1 cellular context compared by ENCODE assay signal in the genomic region with DNA sequence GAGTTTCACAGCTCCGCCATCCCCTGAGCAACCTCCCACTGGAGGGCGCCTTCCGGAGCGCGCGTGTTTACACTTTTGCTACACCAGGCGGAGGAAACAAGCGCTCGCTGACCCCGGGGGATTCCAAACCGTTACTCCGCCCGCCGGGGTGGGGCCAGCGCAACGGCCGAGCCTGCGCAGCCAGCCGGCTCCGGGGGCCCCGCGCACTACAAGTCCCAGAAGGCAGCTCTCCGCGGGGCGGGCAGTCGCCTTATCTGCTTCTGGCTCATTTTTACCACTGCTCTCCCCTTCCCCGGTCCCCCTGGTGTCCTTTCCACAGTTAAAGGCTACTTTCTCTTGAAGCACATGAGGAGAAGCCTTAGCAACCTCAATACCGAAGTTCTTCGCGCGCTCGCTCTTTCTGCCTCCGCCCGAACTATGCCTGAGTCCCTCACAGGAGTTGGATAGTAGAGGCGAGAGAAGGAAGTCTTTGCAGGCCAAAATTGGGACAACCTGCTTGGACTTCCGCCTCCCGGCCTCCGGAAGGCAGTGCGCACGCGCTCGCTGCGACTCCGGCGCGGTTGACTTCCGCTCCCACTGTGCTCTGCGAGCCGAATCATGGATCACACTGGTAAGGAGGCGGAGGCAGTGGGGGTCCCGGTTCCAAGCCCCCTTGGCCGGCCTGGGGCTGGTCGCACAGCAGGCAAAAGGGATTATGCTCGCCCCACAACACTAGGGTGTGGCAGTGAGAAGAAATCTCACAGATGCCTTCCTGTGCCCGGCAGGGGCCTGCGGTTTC.
TF ChIP-seq lines count a peak whose summit lies in the region.

A gene with protein sequence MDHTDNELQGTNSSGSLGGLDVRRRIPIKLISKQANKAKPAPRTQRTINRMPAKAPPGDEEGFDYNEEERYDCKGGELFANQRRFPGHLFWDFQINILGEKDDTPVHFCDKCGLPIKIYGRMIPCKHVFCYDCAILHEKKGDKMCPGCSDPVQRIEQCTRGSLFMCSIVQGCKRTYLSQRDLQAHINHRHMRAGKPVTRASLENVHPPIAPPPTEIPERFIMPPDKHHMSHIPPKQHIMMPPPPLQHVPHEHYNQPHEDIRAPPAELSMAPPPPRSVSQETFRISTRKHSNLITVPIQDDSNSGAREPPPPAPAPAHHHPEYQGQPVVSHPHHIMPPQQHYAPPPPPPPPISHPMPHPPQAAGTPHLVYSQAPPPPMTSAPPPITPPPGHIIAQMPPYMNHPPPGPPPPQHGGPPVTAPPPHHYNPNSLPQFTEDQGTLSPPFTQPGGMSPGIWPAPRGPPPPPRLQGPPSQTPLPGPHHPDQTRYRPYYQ (plus strand): TSS at position 576 of the 778 bp plus-strand sequence. CDS start 22 bp downstream, at position 598.

TF ChIP-seq in HepG2, 621 proteins besides CTCF, POLR2A, EP300 and RAD21 (continued from another document and continues in another):
- TF ChIP-seq, protein P1, sequence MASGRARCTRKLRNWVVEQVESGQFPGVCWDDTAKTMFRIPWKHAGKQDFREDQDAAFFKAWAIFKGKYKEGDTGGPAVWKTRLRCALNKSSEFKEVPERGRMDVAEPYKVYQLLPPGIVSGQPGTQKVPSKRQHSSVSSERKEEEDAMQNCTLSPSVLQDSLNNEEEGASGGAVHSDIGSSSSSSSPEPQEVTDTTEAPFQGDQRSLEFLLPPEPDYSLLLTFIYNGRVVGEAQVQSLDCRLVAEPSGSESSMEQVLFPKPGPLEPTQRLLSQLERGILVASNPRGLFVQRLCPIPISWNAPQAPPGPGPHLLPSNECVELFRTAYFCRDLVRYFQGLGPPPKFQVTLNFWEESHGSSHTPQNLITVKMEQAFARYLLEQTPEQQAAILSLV (CRISPR knock-in tag; IDR thresholded peaks at IDR 0.05; ENCODE audit: borderline replicate concordance) = peak; percentile 49; the same call in 1 of the 2 replicates
- TF ChIP-seq HHEX (CRISPR knock-in tag; IDR thresholded peaks at IDR 0.05) (no peak), XBP1 (CRISPR knock-in tag; IDR thresholded peaks at IDR 0.05) (no peak), ZNF317 (CRISPR knock-in tag; IDR thresholded peaks at IDR 0.05) (0 out of 2 replicates have a peak, but pooled peaks have one; percentile 5), NFYB (CRISPR knock-in tag; IDR thresholded peaks at IDR 0.05) (0 out of 2 replicates have a peak, but pooled peaks have one; percentile 18), REL (CRISPR knock-in tag; conservative IDR thresholded peaks at IDR 0.05) (no peak), ZNF329 (CRISPR knock-in tag; IDR thresholded peaks at IDR 0.05; ENCODE audit: low read depth) (peak; percentile 69; the same call in 1 of the 2 replicates), ZNF282 (IDR thresholded peaks at IDR 0.05; ENCODE audit: partially characterized antibody) (no peak), PRPF4 (IDR thresholded peaks at IDR 0.05; ENCODE audit: low read depth, low read length, poor library complexity, severe bottlenecking) (no peak), FOXA3 (CRISPR knock-in tag; IDR thresholded peaks at IDR 0.05) (peak; percentile 94), MAFF (IDR thresholded peaks at IDR 0.05; ENCODE audit: low read depth, low read length) (no peak), ZNF180 (CRISPR knock-in tag; IDR thresholded peaks at IDR 0.05; ENCODE audit: borderline replicate concordance, low read depth) (no peak), PHF20 (CRISPR knock-in tag; IDR thresholded peaks at IDR 0.05) (peak; percentile 95), DMAP1 (CRISPR knock-in tag; IDR thresholded peaks at IDR 0.05) (peak; percentile 78), ETV6 (CRISPR knock-in tag; conservative IDR thresholded peaks at IDR 0.05) (0 out of 2 replicates have a peak, but pooled peaks have one; percentile 17), HIVEP1 (CRISPR knock-in tag; IDR thresholded peaks at IDR 0.05) (peak; percentile 80), ATF1 (CRISPR knock-in tag; IDR thresholded peaks at IDR 0.05) (no peak), FOSL1 (CRISPR knock-in tag; IDR thresholded peaks at IDR 0.05; ENCODE audit: borderline replicate concordance) (no peak), CENPT (CRISPR knock-in tag; IDR thresholded peaks at IDR 0.05; ENCODE audit: low read depth) (0 out of 2 replicates have a peak, but pooled peaks have one; percentile 33), GTF2F1 (IDR thresholded peaks at IDR 0.05; ENCODE audit: low read length) (no peak), ZNF670 (CRISPR knock-in tag; IDR thresholded peaks at IDR 0.05; ENCODE audit: borderline replicate concordance) (no peak), CHD2 (IDR thresholded peaks at IDR 0.05; ENCODE audit: low read depth, low read length) (no peak), ZNF530 (CRISPR knock-in tag; IDR thresholded peaks at IDR 0.05; ENCODE audit: low read depth) (no peak), ZNF543 (CRISPR knock-in tag; IDR thresholded peaks at IDR 0.05) (no peak), ZNF547 (CRISPR knock-in tag; IDR thresholded peaks at IDR 0.05) (peak; percentile 22; the same call in 1 of the 2 replicates), MZF1 (CRISPR knock-in tag; IDR thresholded peaks at IDR 0.05; ENCODE audit: borderline replicate concordance) (no peak), RXRB (CRISPR knock-in tag; IDR thresholded peaks at IDR 0.05; ENCODE audit: borderline replicate concordance) (peak; percentile 66; the same call in 1 of the 2 replicates), ZBTB38 (CRISPR knock-in tag; IDR thresholded peaks at IDR 0.05) (no peak), ZNF451 (CRISPR knock-in tag; IDR thresholded peaks at IDR 0.05) (peak; percentile 25; the same call in 1 of the 2 replicates), ZNF350 (CRISPR knock-in tag; IDR thresholded peaks at IDR 0.05; ENCODE audit: borderline replicate concordance, low read depth) (peak; percentile 91), GABPA (IDR thresholded peaks at IDR 0.05; ENCODE audit: low read depth, low read length) (peak; percentile 84), GABPA (CRISPR knock-in tag; IDR thresholded peaks at IDR 0.05; ENCODE audit: low read depth) (peak; percentile 96), MEIS1 (CRISPR knock-in tag; IDR thresholded peaks at IDR 0.05; ENCODE audit: borderline replicate concordance) (peak; percentile 67), CAMTA2 (CRISPR knock-in tag; IDR thresholded peaks at IDR 0.05; ENCODE audit: borderline replicate concordance) (peak; percentile 28; the same call in 1 of the 2 replicates), SSRP1 (CRISPR knock-in tag; IDR thresholded peaks at IDR 0.05) (0 out of 2 replicates have a peak, but pooled peaks have one; percentile 39), ZFP1 (CRISPR knock-in tag; IDR thresholded peaks at IDR 0.05) (no peak), ZBTB21 (CRISPR knock-in tag; IDR thresholded peaks at IDR 0.05) (peak; percentile 0; the same call in 1 of the 2 replicates)
- TF ChIP-seq, protein P2, sequence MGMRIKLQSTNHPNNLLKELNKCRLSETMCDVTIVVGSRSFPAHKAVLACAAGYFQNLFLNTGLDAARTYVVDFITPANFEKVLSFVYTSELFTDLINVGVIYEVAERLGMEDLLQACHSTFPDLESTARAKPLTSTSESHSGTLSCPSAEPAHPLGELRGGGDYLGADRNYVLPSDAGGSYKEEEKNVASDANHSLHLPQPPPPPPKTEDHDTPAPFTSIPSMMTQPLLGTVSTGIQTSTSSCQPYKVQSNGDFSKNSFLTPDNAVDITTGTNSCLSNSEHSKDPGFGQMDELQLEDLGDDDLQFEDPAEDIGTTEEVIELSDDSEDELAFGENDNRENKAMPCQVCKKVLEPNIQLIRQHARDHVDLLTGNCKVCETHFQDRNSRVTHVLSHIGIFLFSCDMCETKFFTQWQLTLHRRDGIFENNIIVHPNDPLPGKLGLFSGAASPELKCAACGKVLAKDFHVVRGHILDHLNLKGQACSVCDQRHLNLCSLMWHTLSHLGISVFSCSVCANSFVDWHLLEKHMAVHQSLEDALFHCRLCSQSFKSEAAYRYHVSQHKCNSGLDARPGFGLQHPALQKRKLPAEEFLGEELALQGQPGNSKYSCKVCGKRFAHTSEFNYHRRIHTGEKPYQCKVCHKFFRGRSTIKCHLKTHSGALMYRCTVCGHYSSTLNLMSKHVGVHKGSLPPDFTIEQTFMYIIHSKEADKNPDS (CRISPR knock-in tag; IDR thresholded peaks at IDR 0.05) = no peak; the same call in 1 of the 2 replicates
- TF ChIP-seq, protein P3, sequence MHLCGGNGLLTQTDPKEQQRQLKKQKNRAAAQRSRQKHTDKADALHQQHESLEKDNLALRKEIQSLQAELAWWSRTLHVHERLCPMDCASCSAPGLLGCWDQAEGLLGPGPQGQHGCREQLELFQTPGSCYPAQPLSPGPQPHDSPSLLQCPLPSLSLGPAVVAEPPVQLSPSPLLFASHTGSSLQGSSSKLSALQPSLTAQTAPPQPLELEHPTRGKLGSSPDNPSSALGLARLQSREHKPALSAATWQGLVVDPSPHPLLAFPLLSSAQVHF (CRISPR knock-in tag; IDR thresholded peaks at IDR 0.05) = no peak
- TF ChIP-seq, protein P4, sequence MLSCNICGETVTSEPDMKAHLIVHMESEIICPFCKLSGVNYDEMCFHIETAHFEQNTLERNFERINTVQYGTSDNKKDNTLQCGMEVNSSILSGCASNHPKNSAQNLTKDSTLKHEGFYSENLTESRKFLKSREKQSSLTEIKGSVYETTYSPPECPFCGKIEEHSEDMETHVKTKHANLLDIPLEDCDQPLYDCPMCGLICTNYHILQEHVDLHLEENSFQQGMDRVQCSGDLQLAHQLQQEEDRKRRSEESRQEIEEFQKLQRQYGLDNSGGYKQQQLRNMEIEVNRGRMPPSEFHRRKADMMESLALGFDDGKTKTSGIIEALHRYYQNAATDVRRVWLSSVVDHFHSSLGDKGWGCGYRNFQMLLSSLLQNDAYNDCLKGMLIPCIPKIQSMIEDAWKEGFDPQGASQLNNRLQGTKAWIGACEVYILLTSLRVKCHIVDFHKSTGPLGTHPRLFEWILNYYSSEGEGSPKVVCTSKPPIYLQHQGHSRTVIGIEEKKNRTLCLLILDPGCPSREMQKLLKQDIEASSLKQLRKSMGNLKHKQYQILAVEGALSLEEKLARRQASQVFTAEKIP (CRISPR knock-in tag; IDR thresholded peaks at IDR 0.05; ENCODE audit: borderline replicate concordance) = no peak
- TF ChIP-seq, protein P5, sequence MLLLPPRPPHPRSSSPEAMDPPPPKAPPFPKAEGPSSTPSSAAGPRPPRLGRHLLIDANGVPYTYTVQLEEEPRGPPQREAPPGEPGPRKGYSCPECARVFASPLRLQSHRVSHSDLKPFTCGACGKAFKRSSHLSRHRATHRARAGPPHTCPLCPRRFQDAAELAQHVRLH (CRISPR knock-in tag; IDR thresholded peaks at IDR 0.05; ENCODE audit: borderline replicate concordance, low read depth) = no peak; the same call in 1 of the 2 replicates
- TF ChIP-seq, protein P6, sequence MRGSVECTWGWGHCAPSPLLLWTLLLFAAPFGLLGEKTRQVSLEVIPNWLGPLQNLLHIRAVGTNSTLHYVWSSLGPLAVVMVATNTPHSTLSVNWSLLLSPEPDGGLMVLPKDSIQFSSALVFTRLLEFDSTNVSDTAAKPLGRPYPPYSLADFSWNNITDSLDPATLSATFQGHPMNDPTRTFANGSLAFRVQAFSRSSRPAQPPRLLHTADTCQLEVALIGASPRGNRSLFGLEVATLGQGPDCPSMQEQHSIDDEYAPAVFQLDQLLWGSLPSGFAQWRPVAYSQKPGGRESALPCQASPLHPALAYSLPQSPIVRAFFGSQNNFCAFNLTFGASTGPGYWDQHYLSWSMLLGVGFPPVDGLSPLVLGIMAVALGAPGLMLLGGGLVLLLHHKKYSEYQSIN (CRISPR knock-in tag; IDR thresholded peaks at IDR 0.05; ENCODE audit: borderline replicate concordance) = no peak
- TF ChIP-seq, protein P7, sequence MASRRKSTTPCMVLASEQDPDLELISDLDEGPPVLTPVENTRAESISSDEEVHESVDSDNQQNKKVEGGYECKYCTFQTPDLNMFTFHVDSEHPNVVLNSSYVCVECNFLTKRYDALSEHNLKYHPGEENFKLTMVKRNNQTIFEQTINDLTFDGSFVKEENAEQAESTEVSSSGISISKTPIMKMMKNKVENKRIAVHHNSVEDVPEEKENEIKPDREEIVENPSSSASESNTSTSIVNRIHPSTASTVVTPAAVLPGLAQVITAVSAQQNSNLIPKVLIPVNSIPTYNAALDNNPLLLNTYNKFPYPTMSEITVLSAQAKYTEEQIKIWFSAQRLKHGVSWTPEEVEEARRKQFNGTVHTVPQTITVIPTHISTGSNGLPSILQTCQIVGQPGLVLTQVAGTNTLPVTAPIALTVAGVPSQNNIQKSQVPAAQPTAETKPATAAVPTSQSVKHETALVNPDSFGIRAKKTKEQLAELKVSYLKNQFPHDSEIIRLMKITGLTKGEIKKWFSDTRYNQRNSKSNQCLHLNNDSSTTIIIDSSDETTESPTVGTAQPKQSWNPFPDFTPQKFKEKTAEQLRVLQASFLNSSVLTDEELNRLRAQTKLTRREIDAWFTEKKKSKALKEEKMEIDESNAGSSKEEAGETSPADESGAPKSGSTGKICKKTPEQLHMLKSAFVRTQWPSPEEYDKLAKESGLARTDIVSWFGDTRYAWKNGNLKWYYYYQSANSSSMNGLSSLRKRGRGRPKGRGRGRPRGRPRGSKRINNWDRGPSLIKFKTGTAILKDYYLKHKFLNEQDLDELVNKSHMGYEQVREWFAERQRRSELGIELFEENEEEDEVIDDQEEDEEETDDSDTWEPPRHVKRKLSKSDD (CRISPR knock-in tag; IDR thresholded peaks at IDR 0.05; ENCODE audit: low read depth) = peak; percentile 67; the same call in 1 of the 2 replicates
- TF ChIP-seq, protein P8, sequence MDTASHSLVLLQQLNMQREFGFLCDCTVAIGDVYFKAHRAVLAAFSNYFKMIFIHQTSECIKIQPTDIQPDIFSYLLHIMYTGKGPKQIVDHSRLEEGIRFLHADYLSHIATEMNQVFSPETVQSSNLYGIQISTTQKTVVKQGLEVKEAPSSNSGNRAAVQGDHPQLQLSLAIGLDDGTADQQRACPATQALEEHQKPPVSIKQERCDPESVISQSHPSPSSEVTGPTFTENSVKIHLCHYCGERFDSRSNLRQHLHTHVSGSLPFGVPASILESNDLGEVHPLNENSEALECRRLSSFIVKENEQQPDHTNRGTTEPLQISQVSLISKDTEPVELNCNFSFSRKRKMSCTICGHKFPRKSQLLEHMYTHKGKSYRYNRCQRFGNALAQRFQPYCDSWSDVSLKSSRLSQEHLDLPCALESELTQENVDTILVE (CRISPR knock-in tag; IDR thresholded peaks at IDR 0.05) = peak; percentile 46
- TF ChIP-seq, protein P9, sequence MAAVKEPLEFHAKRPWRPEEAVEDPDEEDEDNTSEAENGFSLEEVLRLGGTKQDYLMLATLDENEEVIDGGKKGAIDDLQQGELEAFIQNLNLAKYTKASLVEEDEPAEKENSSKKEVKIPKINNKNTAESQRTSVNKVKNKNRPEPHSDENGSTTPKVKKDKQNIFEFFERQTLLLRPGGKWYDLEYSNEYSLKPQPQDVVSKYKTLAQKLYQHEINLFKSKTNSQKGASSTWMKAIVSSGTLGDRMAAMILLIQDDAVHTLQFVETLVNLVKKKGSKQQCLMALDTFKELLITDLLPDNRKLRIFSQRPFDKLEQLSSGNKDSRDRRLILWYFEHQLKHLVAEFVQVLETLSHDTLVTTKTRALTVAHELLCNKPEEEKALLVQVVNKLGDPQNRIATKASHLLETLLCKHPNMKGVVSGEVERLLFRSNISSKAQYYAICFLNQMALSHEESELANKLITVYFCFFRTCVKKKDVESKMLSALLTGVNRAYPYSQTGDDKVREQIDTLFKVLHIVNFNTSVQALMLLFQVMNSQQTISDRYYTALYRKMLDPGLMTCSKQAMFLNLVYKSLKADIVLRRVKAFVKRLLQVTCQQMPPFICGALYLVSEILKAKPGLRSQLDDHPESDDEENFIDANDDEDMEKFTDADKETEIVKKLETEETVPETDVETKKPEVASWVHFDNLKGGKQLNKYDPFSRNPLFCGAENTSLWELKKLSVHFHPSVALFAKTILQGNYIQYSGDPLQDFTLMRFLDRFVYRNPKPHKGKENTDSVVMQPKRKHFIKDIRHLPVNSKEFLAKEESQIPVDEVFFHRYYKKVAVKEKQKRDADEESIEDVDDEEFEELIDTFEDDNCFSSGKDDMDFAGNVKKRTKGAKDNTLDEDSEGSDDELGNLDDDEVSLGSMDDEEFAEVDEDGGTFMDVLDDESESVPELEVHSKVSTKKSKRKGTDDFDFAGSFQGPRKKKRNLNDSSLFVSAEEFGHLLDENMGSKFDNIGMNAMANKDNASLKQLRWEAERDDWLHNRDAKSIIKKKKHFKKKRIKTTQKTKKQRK (IDR thresholded peaks at IDR 0.05; ENCODE audit: low read length) = no peak
